23 cellular contexts compared by ENCODE assay signal in genomic region chr2:76341439-76341838, GRCh38.
"Had no signal": no experiment of that assay in that cellular context is flagged by ENCODE, and none has a peak within 500 bp of the region (broad histone marks: within the 10 kb centered on the region; RNA-seq: fewer than 3 reads in every experiment).

No MANE protein-coding gene starts in this region.

- H3K4me3 ChIP-seq: coronary artery, dorsolateral prefrontal cortex, esophagus muscularis mucosa, gastroesophageal sphincter, heart left ventricle, hepatocyte, left lung, lower lobe of right lung, mucosa of descending colon had no signal

- H3K4me2 ChIP-seq: hepatocyte had no signal

- H3K79me2 ChIP-seq: hepatocyte had no signal

- ATAC-seq: foreskin keratinocyte; gastroesophageal sphincter; heart left ventricle; left cardiac atrium; left lung; left ventricle myocardium superior; lower lobe of right lung; mucosa of descending colon; naive thymus-derived CD8-positive, alpha-beta T cell had no signal

- H2AFZ ChIP-seq: hepatocyte had no signal

- H3K4me1 ChIP-seq: esophagus muscularis mucosa, foreskin keratinocyte, gastroesophageal sphincter, heart left ventricle, left lung, lower lobe of right lung had no signal

- H3K27ac ChIP-seq: coronary artery, dorsolateral prefrontal cortex, esophagus muscularis mucosa, foreskin keratinocyte, gastroesophageal sphincter, heart left ventricle, hepatocyte, left lung, lower lobe of right lung had no signal

- H3K27me3 ChIP-seq: dorsolateral prefrontal cortex, esophagus muscularis mucosa, foreskin keratinocyte, gastroesophageal sphincter, heart left ventricle, hepatocyte, left lung had no signal

- FAIRE-seq: endothelial cell of umbilical vein, frontal cortex had no signal

- H3K9me3 ChIP-seq: esophagus muscularis mucosa, left lung, lower lobe of right lung, mucosa of descending colon had no signal

- DNase-seq: dermis blood vessel endothelial cell; dorsolateral prefrontal cortex; effector CD4-positive, alpha-beta T cell; effector memory CD4-positive, alpha-beta T cell; foreskin keratinocyte; heart left ventricle; hypothalamus; immature natural killer cell; islet precursor cell; left cardiac atrium; left lung; left ventricle myocardium superior; lower lobe of right lung; mesenchymal stem cell; mucosa of descending colon; naive B cell; naive thymus-derived CD8-positive, alpha-beta T cell had no signal

- H3K36me3 ChIP-seq: esophagus muscularis mucosa, gastroesophageal sphincter, heart left ventricle, left lung, lower lobe of right lung had no signal
